In genomic region chr5:131765261-131765660, GRCh38 we compare ENCODE assay signal across 26 cellular contexts.
"Had no signal": no experiment of that assay in that cellular context is flagged by ENCODE, and none has a peak within 500 bp of the region (broad histone marks: within the 10 kb centered on the region; RNA-seq: fewer than 3 reads in every experiment).

No MANE protein-coding gene starts in this region.

- H3K4me3 ChIP-seq: ascending aorta, body of pancreas, Peyer's patch had no signal

- H3K27ac ChIP-seq: ascending aorta, body of pancreas, Peyer's patch had no signal

- H3K9me3 ChIP-seq: body of pancreas, Peyer's patch had no signal

- H3K27me3 ChIP-seq: ascending aorta, body of pancreas, Peyer's patch had no signal

- DNase-seq: activated CD4-positive, alpha-beta T cell treated with anti-CD3 and anti-CD28 coated beads for 48 hours; activated CD4-positive, alpha-beta T cell treated with anti-CD3 and anti-CD28 coated beads, Interleukin-2, amount 50 U/mL, for 4 hours; activated CD4-positive, CD25-positive, alpha-beta regulatory T cell treated with anti-CD3 and anti-CD28 coated beads, Interleukin-2, amount 50 U/mL, for 72 hours; activated effector memory CD4-positive, alpha-beta T cell treated with anti-CD3 and anti-CD28 coated beads, Interleukin-2, amount 50 U/mL, for 16 hours; activated naive CD4-positive, alpha-beta T cell treated with Interleukin-2 at 50 U/mL for 16 hours; activated naive CD8-positive, alpha-beta T cell treated with anti-CD3 and anti-CD28 coated beads, Interleukin-2, amount 50 U/mL, for 24 hours; activated T-cell treated with anti-CD3 and anti-CD28 coated beads, Interleukin-2, amount 50 U/mL, for 4 hours; amniotic stem cell; body of pancreas; caudate nucleus; IMR-90; Kasumi-1; KBM-7; NCI-H1048; NCI-H146; NCI-H187 treated with DMSO at 0.1 percent for 48 hours; NCI-H2081 treated with DMSO at 0.1 percent for 48 hours; NCI-H2171 treated with DMSO at 0.1 percent for 48 hours; NCI-H226; NCI-H526; NCI-H774; Peyer's patch; SIG-M5; T-helper 17 cell; T-helper 9 cell had no signal

- H3K36me3 ChIP-seq: ascending aorta, Peyer's patch had no signal
